22 cellular contexts compared by ENCODE assay signal in genomic region chr20:64238851-64239387, GRCh38. TPM values are rescaled to one million over a fixed set of nuclear protein-coding genes. Genes with fewer than 3 reads are reported as not detected.
DNase-seq lines count a peak whose midpoint lies in the region; ATAC-seq and TF ChIP-seq lines count a peak whose summit lies in the region.
"Had no signal": no experiment of that assay in that cellular context is flagged by ENCODE, and none has a peak within 500 bp of the region (broad histone marks: within the 10 kb centered on the region; RNA-seq: fewer than 3 reads in every experiment).

No MANE protein-coding gene starts in this region.

- no peak overlapping the region for H3K27ac Mint-ChIP-seq in stimulated activated effector memory CD8-positive, alpha-beta T cell treated with anti-CD3 and anti-CD28 coated beads, Interleukin-12 subunit alpha, Interleukin-12 subunit beta, amount 100 ng/mL, for 72 hours
- H3K27ac Mint-ChIP-seq in GM23338, result no peak overlapping the region
- no peak overlapping the region for H3K27ac Mint-ChIP-seq in activated T-helper 2 cell treated with anti-CD3 and anti-CD28 coated beads, Interferon-gamma antibody, Interleukin-2, Interleukin-4, amounts not matched to agents 10 μg/mL and 5 μg/mL and 100 μg/mL, durations not matched to agents 14 hours and 24 hours and 36 hours
- H3K27ac Mint-ChIP-seq: neural progenitor cell had no signal

- no peaks in the 10 kb centered on the region for H3K4me1 Mint-ChIP-seq in stimulated activated effector memory CD8-positive, alpha-beta T cell treated with anti-CD3 and anti-CD28 coated beads, Interleukin-12 subunit alpha, Interleukin-12 subunit beta, amount 100 ng/mL, for 72 hours
- H3K4me1 Mint-ChIP-seq in GM23338, result no peaks in the 10 kb centered on the region
- no peaks in the 10 kb centered on the region for H3K4me1 Mint-ChIP-seq in activated T-helper 2 cell treated with anti-CD3 and anti-CD28 coated beads, Interferon-gamma antibody, Interleukin-2, Interleukin-4, amounts not matched to agents 10 μg/mL and 5 μg/mL and 100 μg/mL, durations not matched to agents 14 hours and 24 hours and 36 hours (ENCODE audit: low read depth)

- no peaks in the 10 kb centered on the region for H3K9me2 ChIP-seq in GM23338 (ENCODE audit: insufficient read depth)

- ATAC-seq in Right ventricle myocardium inferior, result no peak
- ATAC-seq in heart right ventricle, result no peak
- peak; percentile 27 for ATAC-seq in stimulated activated effector memory CD8-positive, alpha-beta T cell treated with anti-CD3 and anti-CD28 coated beads, Interleukin-12 subunit alpha, Interleukin-12 subunit beta, amount 100 ng/mL, for 72 hours
- ATAC-seq in mucosa of descending colon, result no peak
- ATAC-seq in GM23338, result no peak

- peaks cover 0 to 14% (median 5%) of the 10 kb centered on the region in 9 donors for H3K4me1 ChIP-seq in heart right ventricle
- no peaks in the 10 kb centered on the region for H3K4me1 ChIP-seq in mucosa of descending colon (ENCODE audit: low read depth)
- no peaks in the 10 kb centered on the region for H3K4me1 ChIP-seq in GM23338 (ENCODE audit: insufficient read depth)
- H3K4me1 ChIP-seq: neural progenitor cell, transverse colon had no signal

- no peak overlapping the region for H3K4me3 Mint-ChIP-seq in stimulated activated effector memory CD8-positive, alpha-beta T cell treated with anti-CD3 and anti-CD28 coated beads, Interleukin-12 subunit alpha, Interleukin-12 subunit beta, amount 100 ng/mL, for 72 hours
- H3K4me3 Mint-ChIP-seq in GM23338, result no peak overlapping the region
- H3K4me3 Mint-ChIP-seq in activated T-helper 2 cell treated with anti-CD3 and anti-CD28 coated beads, Interferon-gamma antibody, Interleukin-2, Interleukin-4, amounts not matched to agents 10 μg/mL and 5 μg/mL and 100 μg/mL, durations not matched to agents 14 hours and 24 hours and 36 hours (ENCODE audit: low read depth), result no peak overlapping the region
- H3K4me3 Mint-ChIP-seq: CD4-positive, alpha-beta memory T cell; neural progenitor cell had no signal

- H3K79me2 ChIP-seq in GM23338 (replicated peaks; ENCODE audit: insufficient read depth), result no peaks in the 10 kb centered on the region
- H3K79me2 ChIP-seq: hepatocyte had no signal

- intact Hi-C loops in Right ventricle myocardium inferior (cut with DNase I), result no loop called here
- intact Hi-C loops in heart right ventricle (cut with DNase I), result no loop called here
- intact Hi-C loops in mucosa of descending colon (cut with DNase I, micrococcal nuclease), result no loop called here
- intact Hi-C loops in activated T-helper 2 cell treated with anti-CD3 and anti-CD28 coated beads, Interferon-gamma antibody, Interleukin-2, Interleukin-4, amounts not matched to agents 10 μg/mL and 5 μg/mL and 100 μg/mL, durations not matched to agents 14 hours and 24 hours and 36 hours (cut with micrococcal nuclease), result no loop called here

- no peaks in the 10 kb centered on the region for H3K9me3 Mint-ChIP-seq in stimulated activated effector memory CD8-positive, alpha-beta T cell treated with anti-CD3 and anti-CD28 coated beads, Interleukin-12 subunit alpha, Interleukin-12 subunit beta, amount 100 ng/mL, for 72 hours
- H3K9me3 Mint-ChIP-seq in GM23338, result peaks cover 28% of the 10 kb centered on the region
- H3K9me3 Mint-ChIP-seq in activated T-helper 2 cell treated with anti-CD3 and anti-CD28 coated beads, Interferon-gamma antibody, Interleukin-2, Interleukin-4, amounts not matched to agents 10 μg/mL and 5 μg/mL and 100 μg/mL, durations not matched to agents 14 hours and 24 hours and 36 hours, result no peaks in the 10 kb centered on the region
- H3K9me3 Mint-ChIP-seq: CD4-positive, alpha-beta memory T cell had no signal

- H4K20me1 ChIP-seq in GM23338 (replicated peaks; ENCODE audit: insufficient read depth), result no peaks in the 10 kb centered on the region

- peaks cover 8% of the 10 kb centered on the region for H3K27me3 Mint-ChIP-seq in GM23338 (ENCODE audit: insufficient read depth, low read depth, poor library complexity)
- peaks cover 2% of the 10 kb centered on the region for H3K27me3 Mint-ChIP-seq in activated T-helper 2 cell treated with anti-CD3 and anti-CD28 coated beads, Interferon-gamma antibody, Interleukin-2, Interleukin-4, amounts not matched to agents 10 μg/mL and 5 μg/mL and 100 μg/mL, durations not matched to agents 14 hours and 24 hours and 36 hours (ENCODE audit: low read depth)

- 78 to 83% methylated on average over 7 of the region's 7 CpGs for WGBS in heart right ventricle, 2 donors

- no peaks in the 10 kb centered on the region for H3K27me3 ChIP-seq in heart right ventricle
- no peaks in the 10 kb centered on the region for H3K27me3 ChIP-seq in WERI-Rb-1 (ENCODE audit: insufficient read depth, low read depth, severe bottlenecking)
- no peaks in the 10 kb centered on the region for H3K27me3 ChIP-seq in GM23338 (ENCODE audit: insufficient read depth)
- H3K27me3 ChIP-seq: hepatocyte, neural progenitor cell had no signal

- no peaks in the 10 kb centered on the region for H3K36me3 Mint-ChIP-seq in stimulated activated effector memory CD8-positive, alpha-beta T cell treated with anti-CD3 and anti-CD28 coated beads, Interleukin-12 subunit alpha, Interleukin-12 subunit beta, amount 100 ng/mL, for 72 hours
- peaks cover 14% of the 10 kb centered on the region for H3K36me3 Mint-ChIP-seq in GM23338 (ENCODE audit: low read depth)
- H3K36me3 Mint-ChIP-seq in activated T-helper 2 cell treated with anti-CD3 and anti-CD28 coated beads, Interferon-gamma antibody, Interleukin-2, Interleukin-4, amounts not matched to agents 10 μg/mL and 5 μg/mL and 100 μg/mL, durations not matched to agents 14 hours and 24 hours and 36 hours (ENCODE audit: low read depth), result no peaks in the 10 kb centered on the region
- H3K36me3 Mint-ChIP-seq: CD4-positive, alpha-beta memory T cell; neural progenitor cell had no signal

- H3K36me3 ChIP-seq in heart right ventricle, result no peaks in the 10 kb centered on the region
- no peaks in the 10 kb centered on the region for H3K36me3 ChIP-seq in WERI-Rb-1
- no peaks in the 10 kb centered on the region for H3K36me3 ChIP-seq in mucosa of descending colon (ENCODE audit: low read depth)
- no peaks in the 10 kb centered on the region for H3K36me3 ChIP-seq in GM23338 (ENCODE audit: insufficient read depth)
- H3K36me3 ChIP-seq: neural progenitor cell, transverse colon had no signal

- no peaks in the 10 kb centered on the region for H3K9me3 ChIP-seq in heart right ventricle
- H3K9me3 ChIP-seq in WERI-Rb-1 (ENCODE audit: severe bottlenecking), result no peaks in the 10 kb centered on the region
- H3K9me3 ChIP-seq in mucosa of descending colon, result no peaks in the 10 kb centered on the region
- H3K9me3 ChIP-seq: transverse colon had no signal

- no peaks in the 10 kb centered on the region for H3F3A ChIP-seq in GM23338 (replicated peaks; ENCODE audit: low read depth)

- H3K4me3 ChIP-seq in heart right ventricle (no peak overlapping the region), WERI-Rb-1 (ENCODE audit: low read depth, low read length) (no peak overlapping the region), mucosa of descending colon (no peak overlapping the region), GM23338 (no peak overlapping the region)
- H3K4me3 ChIP-seq: hepatocyte, neural progenitor cell, transverse colon had no signal

- no peak overlapping the region for H3K4me2 ChIP-seq in GM23338
- H3K4me2 ChIP-seq: hepatocyte, neural progenitor cell had no signal

- no peak overlapping the region for H3K27ac ChIP-seq in heart right ventricle
- H3K27ac ChIP-seq in WERI-Rb-1, result no peak overlapping the region
- H3K27ac ChIP-seq in GM23338 (ENCODE audit: low read depth), result no peak overlapping the region
- H3K27ac ChIP-seq: hepatocyte, neural progenitor cell, transverse colon had no signal

- TF ChIP-seq CTCF in heart right ventricle (IDR thresholded peaks at IDR 0.05) (no peak), GM20000 (IDR thresholded peaks at IDR 0.05; ENCODE audit: extremely low read depth, missing control alignments) (no peak), WERI-Rb-1 (IDR thresholded peaks at IDR 0.05; ENCODE audit: low read depth, low read length) (peak; percentile 7; the same call in 1 of the 2 replicates), mucosa of descending colon (IDR thresholded peaks at IDR 0.05) (no peak), GM23338 (conservative IDR thresholded peaks at IDR 0.05; ENCODE audit: low read depth in 2 of 2) (peak in 1 of 2 experiments; percentile 32; a peak in 2 of 4 replicates)

- H2AFZ ChIP-seq in GM23338, result no peak overlapping the region
- H2AFZ ChIP-seq: hepatocyte, neural progenitor cell had no signal

- DNase-seq in Right ventricle myocardium inferior (ENCODE audit: missing footprints) (peak; percentile 53), heart right ventricle (no peak), GM20000 (ENCODE audit: low spot score) (peak; percentile 87), WERI-Rb-1 (no peak), mucosa of descending colon (no peak), GM23338 (ENCODE audit: low spot score) (no peak)
- DNase-seq in stimulated activated effector memory CD8-positive, alpha-beta T cell treated with anti-CD3 and anti-CD28 coated beads, Interleukin-12 subunit alpha, Interleukin-12 subunit beta, amount 100 ng/mL, for 72 hours (ENCODE audit: low spot score in 2 of 2), result no peak
- no peak for DNase-seq in activated T-helper 2 cell treated with anti-CD3 and anti-CD28 coated beads, Interferon-gamma antibody, Interleukin-2, Interleukin-4, amounts not matched to agents 10 μg/mL and 5 μg/mL and 100 μg/mL, durations not matched to agents 14 hours and 24 hours and 36 hours (ENCODE audit: low spot score)
- DNase-seq: activated CD4-positive, alpha-beta T cell treated with anti-CD3 and anti-CD28 coated beads, Interleukin-2, amount 50 U/mL, for 48 hours; activated T-cell treated with anti-CD3 and anti-CD28 coated beads, Interleukin-2, amount 50 U/mL, for 48 hours; CD4-positive, alpha-beta memory T cell; cortex of kidney; DMS79; NCI-H1048; NCI-H2107; NCI-H524 treated with DMSO at 0.1 percent for 48 hours; SIG-M5; stimulated activated CD4-positive, alpha-beta T cell treated with anti-CD3 and anti-CD28 coated beads, Interleukin-15, amount 100 ng/mL, for 24 hours; stimulated activated naive CD4-positive, alpha-beta T cell treated with Interleukin-2 at 50 U/mL for 16 hours; transverse colon had no signal

RNA-seq across cellular contexts. Expression of gene PCMTD2, which starts 16.6 kb away (rescaled TPM):
- total RNA-seq in Right ventricle myocardium inferior, result 71.0 TPM
- 10 to 100 TPM; 56.2 to 83.5 (median 69.4) TPM for total RNA-seq in heart right ventricle
- 10 to 100 TPM; 11.7 to 68.4 TPM for polyA plus RNA-seq in heart right ventricle
- 10 to 100 TPM; 31.1 to 47.4 (median 34.9) TPM for total RNA-seq in mucosa of descending colon
- total RNA-seq in GM23338 (2014; rRNA removed; shearing (Covaris generic)), result 76.1 and 104 TPM in 2 replicates
- polyA plus RNA-seq in GM23338 (2016; fragmentation: Nextera tagmentation; extraction: Ambion mirVana), result 25.7 and 33.8 TPM in 2 replicates
- total RNA-seq in activated T-helper 2 cell treated with anti-CD3 and anti-CD28 coated beads, Interferon-gamma antibody, Interleukin-2, Interleukin-4, amounts not matched to agents 10 μg/mL and 5 μg/mL and 100 μg/mL, durations not matched to agents 14 hours and 24 hours and 36 hours, result 31.7 and 32.7 TPM in 2 replicates

Comparison
In these comparisons a context has a peak if more than half of its experiments do, and no peak if none do; other contexts are left out.
1. DNase-seq: peak in Right ventricle myocardium inferior (single experiment) and GM20000 (single experiment); none in heart right ventricle (0 of 2), WERI-Rb-1 (single experiment), stimulated activated effector memory CD8-positive, alpha-beta T cell treated with anti-CD3 and anti-CD28 coated beads, Interleukin-12 subunit alpha, Interleukin-12 subunit beta, amount 100 ng/mL, for 72 hours (0 of 2), mucosa of descending colon (0 of 3), GM23338 (single experiment) and activated T-helper 2 cell treated with anti-CD3 and anti-CD28 coated beads, Interferon-gamma antibody, Interleukin-2, Interleukin-4, amounts not matched to agents 10 μg/mL and 5 μg/mL and 100 μg/mL, durations not matched to agents 14 hours and 24 hours and 36 hours (single experiment).